ENCODE assay signal across 13 cellular contexts in the genomic region with DNA sequence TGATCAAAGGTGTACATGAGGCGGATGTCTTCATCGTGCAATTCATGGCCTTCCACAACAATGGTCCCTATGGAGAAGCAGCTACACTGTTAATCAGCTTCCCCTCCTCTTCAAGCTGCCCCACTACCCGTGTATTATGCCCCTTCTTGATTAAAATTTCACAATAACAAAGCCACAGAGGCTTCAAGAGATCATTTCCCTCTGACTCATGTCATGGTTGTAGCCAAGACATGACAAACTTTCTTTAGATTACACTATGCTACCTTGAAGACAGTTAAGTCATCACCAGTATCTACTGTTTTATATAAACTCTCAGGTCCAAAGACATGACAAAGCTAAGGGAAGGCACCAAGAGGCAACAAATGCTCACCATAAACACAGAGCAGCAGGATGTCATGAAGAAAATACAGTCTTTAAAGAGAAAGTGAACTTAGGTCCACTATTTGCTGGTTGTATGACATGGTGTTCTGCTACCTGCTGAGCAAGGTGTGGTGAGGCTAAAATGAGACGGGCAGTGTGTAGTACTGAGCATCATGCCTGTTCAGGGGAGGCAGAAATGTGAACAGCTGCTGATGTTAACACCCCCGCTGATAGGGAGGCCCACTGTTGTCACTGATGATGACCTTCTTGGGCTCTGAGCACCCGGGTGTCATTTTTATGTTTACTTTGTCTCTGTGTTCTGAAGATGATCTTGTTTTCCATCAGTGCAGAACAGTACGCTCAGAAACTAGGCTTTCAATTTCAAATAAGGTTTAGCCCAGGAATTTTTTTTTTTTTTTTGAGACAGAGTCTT. TPM values are rescaled to one million over a fixed set of nuclear protein-coding genes. Genes with fewer than 3 reads are reported as not detected.
DNase-seq lines count a peak whose midpoint lies in the region; ATAC-seq, FAIRE-seq and TF ChIP-seq lines count a peak whose summit lies in the region.
"Had no signal": no experiment of that assay in that cellular context is flagged by ENCODE, and none has a peak within 500 bp of the region (broad histone marks: within the 10 kb centered on the region; RNA-seq: fewer than 3 reads in every experiment).

No MANE protein-coding gene starts in this region.

- H3K36me3 ChIP-seq in adipocyte (ENCODE audit: control insufficient read depth, insufficient read depth, low read length, severe bottlenecking) (peaks cover 94% of the 10 kb centered on the region), aorta (ENCODE audit: control insufficient read depth in 1 of 2, insufficient read depth in 2 of 2, low read length in 1 of 2) (peaks cover 24 to 27% of the 10 kb centered on the region in 2 donors)
- peaks cover 96% of the 10 kb centered on the region for H3K36me3 ChIP-seq in effector memory CD4-positive, alpha-beta T cell (ENCODE audit: control insufficient read depth, insufficient read depth, low read length)
- peaks cover 79% of the 10 kb centered on the region for H3K36me3 ChIP-seq in CD4-positive, alpha-beta memory T cell (ENCODE audit: insufficient read depth, low read length)

- intact Hi-C loops in aorta (cut with DNase I), result loop anchor here in 1 of 2 donors (10.0 kb wide), 1 partner anchor 60 kb away; no protein-coding TSS in a partner anchor
- intact Hi-C loops in CD4-positive, alpha-beta memory T cell (cut with micrococcal nuclease), result no loop called here

- H3K9ac ChIP-seq in adipocyte (ENCODE audit: low read length), result peak overlapping the region; percentile 7

- POLR2A ChIA-PET in A549 (lab: Yijun Ruan, JAX), result no interaction called here
- POLR2A ChIA-PET in CD4-positive, alpha-beta memory T cell (lab: Charles Lee; ENCODE audit: partially characterized antibody), result no interaction called here

- no peak for TF ChIP-seq RAD21 in A549 (conservative IDR thresholded peaks at IDR 0.05 in 1 of 2, IDR thresholded peaks at IDR 0.05 in 1 of 2)

- H3K4me3 ChIP-seq in A549 (no peak overlapping the region), adipocyte (ENCODE audit: low read length) (peak overlapping the region; percentile 28), aorta (ENCODE audit: low read length in 2 of 2) (no peak overlapping the region)
- no peak overlapping the region for H3K4me3 ChIP-seq in effector memory CD4-positive, alpha-beta T cell (ENCODE audit: insufficient read depth, low read depth, low read length, poor library complexity, severe bottlenecking)
- H3K4me3 ChIP-seq in CD4-positive, alpha-beta memory T cell (ENCODE audit: low read length in 2 of 2), result no peak overlapping the region

- H3K4me1 Mint-ChIP-seq in CD4-positive, alpha-beta memory T cell, result no peaks in the 10 kb centered on the region
- H3K4me1 Mint-ChIP-seq: natural killer cell had no signal

- no peaks in the 10 kb centered on the region for H3K9me3 Mint-ChIP-seq in CD4-positive, alpha-beta memory T cell
- H3K9me3 Mint-ChIP-seq: CD8-positive, alpha-beta T cell; natural killer cell had no signal

- DNase-seq in A549 (ENCODE audit: low read depth in 1 of 2, low spot score in 1 of 2), result no peak
- peak; percentile 14 for DNase-seq in H4 (ENCODE audit: low spot score)
- DNase-seq in adipocyte (ENCODE audit: low read depth), result peak; percentile 74
- peak; percentile 87 for DNase-seq in glomerular visceral epithelial cell (ENCODE audit: extremely low spot score)
- no peak for DNase-seq in aorta
- DNase-seq in effector memory CD4-positive, alpha-beta T cell, result no peak
- DNase-seq in CD4-positive, alpha-beta memory T cell, result no peak
- DNase-seq in erythroblast (lab: John Stamatoyannopoulos, UW), result no peak
- DNase-seq: CD8-positive, alpha-beta T cell; natural killer cell; NCI-H2107; OCI-M1; small intestine had no signal

- H3K27me3 Mint-ChIP-seq in CD4-positive, alpha-beta memory T cell, result no peaks in the 10 kb centered on the region

- H3K27ac ChIP-seq in A549, result peak overlapping the region; percentile 37 to 52; a peak in 4 of 6 replicates
- H3K27ac ChIP-seq in aorta (ENCODE audit: low read depth in 1 of 2, low read length in 2 of 2), result no peak overlapping the region
- no peak overlapping the region for H3K27ac ChIP-seq in effector memory CD4-positive, alpha-beta T cell (ENCODE audit: insufficient read depth, low read length, poor library complexity, severe bottlenecking)
- no peak overlapping the region for H3K27ac ChIP-seq in CD4-positive, alpha-beta memory T cell (ENCODE audit: low read depth, low read length)

- H3K4me1 ChIP-seq in A549 (peaks cover 62% of the 10 kb centered on the region), adipocyte (ENCODE audit: control insufficient read depth, insufficient read depth, low read length) (peaks cover 52% of the 10 kb centered on the region), aorta (ENCODE audit: control insufficient read depth in 1 of 2, insufficient read depth in 2 of 2, low read length in 2 of 2) (no peaks in the 10 kb centered on the region)
- H3K4me1 ChIP-seq in effector memory CD4-positive, alpha-beta T cell (ENCODE audit: control insufficient read depth, insufficient read depth, low read length, poor library complexity, severe bottlenecking), result no peaks in the 10 kb centered on the region
- H3K4me1 ChIP-seq in CD4-positive, alpha-beta memory T cell (ENCODE audit: insufficient read depth, low read length), result no peaks in the 10 kb centered on the region

- no peak for TF ChIP-seq CTCF in A549 (IDR thresholded peaks at IDR 0.05)

- H3K27ac Mint-ChIP-seq in CD4-positive, alpha-beta memory T cell, result peak overlapping the region in 1 of 7 donors; percentile 48
- H3K27ac Mint-ChIP-seq: CD8-positive, alpha-beta T cell; natural killer cell had no signal

- TF ChIP-seq POLR2A in A549 (IDR thresholded peaks at IDR 0.05; ENCODE audit: low read length), result no peak
- TF ChIP-seq POLR2A in erythroblast (IDR thresholded peaks at IDR 0.05; ENCODE audit: low read length), result no peak

- peaks cover 83 to 93% of the 10 kb centered on the region in 2 donors for H3K36me3 Mint-ChIP-seq in CD4-positive, alpha-beta memory T cell

- H3K9me3 ChIP-seq in A549, result no peaks in the 10 kb centered on the region
- no peaks in the 10 kb centered on the region for H3K9me3 ChIP-seq in adipocyte (ENCODE audit: control insufficient read depth, low read length)
- H3K9me3 ChIP-seq in aorta (ENCODE audit: control insufficient read depth, low read length), result no peaks in the 10 kb centered on the region
- no peaks in the 10 kb centered on the region for H3K9me3 ChIP-seq in effector memory CD4-positive, alpha-beta T cell (ENCODE audit: control insufficient read depth, low read length)
- no peaks in the 10 kb centered on the region for H3K9me3 ChIP-seq in CD4-positive, alpha-beta memory T cell (ENCODE audit: control insufficient read depth in 1 of 2, low read length in 2 of 2)

- 76% methylated on average over 7 of the region's 7 CpGs for WGBS in A549 (ENCODE audit: missing lambda C conversion rate)
- WGBS in aorta, 2 donors, result 88 to 89% methylated on average over 7 of the region's 7 CpGs

- H3K27me3 ChIP-seq in adipocyte (replicated peaks; ENCODE audit: control insufficient read depth, insufficient read depth, low read length), result no peaks in the 10 kb centered on the region
- H3K27me3 ChIP-seq in aorta (ENCODE audit: control insufficient read depth in 1 of 2, insufficient read depth in 2 of 2, low read length in 1 of 2), result no peaks in the 10 kb centered on the region
- no peaks in the 10 kb centered on the region for H3K27me3 ChIP-seq in effector memory CD4-positive, alpha-beta T cell (replicated peaks; ENCODE audit: control insufficient read depth, insufficient read depth, low read length, poor library complexity, severe bottlenecking)
- no peaks in the 10 kb centered on the region for H3K27me3 ChIP-seq in CD4-positive, alpha-beta memory T cell (ENCODE audit: insufficient read depth, low read length)

- ATAC-seq in A549 (no peak), aorta (ENCODE audit: low FRiP score) (no peak)
- ATAC-seq: CD8-positive, alpha-beta T cell; natural killer cell had no signal

- CTCF ChIA-PET in A549 (lab: Yijun Ruan, JAX), result interaction anchor here (0.7 to 11.5 kb wide), 6 partner anchors 9 to 106 kb away, joined by 3 to 214 read pairs (median 4); no protein-coding TSS in a partner anchor
- CTCF ChIA-PET in CD4-positive, alpha-beta memory T cell (lab: Charles Lee; ENCODE audit: partially characterized antibody), result interaction anchor here (1.0 kb wide), 1 partner anchor 110 kb away, joined by 3 read pairs; no protein-coding TSS in a partner anchor

- no peak for FAIRE-seq in A549 (lab: Jason Lieb, UNC)
- FAIRE-seq: small intestine had no signal

- no peak for TF ChIP-seq EP300 in A549 (IDR thresholded peaks at IDR 0.05)

- peak overlapping the region; percentile 35; the same call in 2 of the 3 replicates for H3K4me2 ChIP-seq in A549

- H3K4me3 Mint-ChIP-seq in CD4-positive, alpha-beta memory T cell, result no peak overlapping the region
- H3K4me3 Mint-ChIP-seq: CD8-positive, alpha-beta T cell; natural killer cell had no signal

TF ChIP-seq in A549, 52 proteins besides CTCF, POLR2A, EP300 and RAD21:
- TF ChIP-seq HOXA7 (CRISPR knock-in tag; IDR thresholded peaks at IDR 0.05), result no peak
- TF ChIP-seq HEYL (CRISPR knock-in tag; IDR thresholded peaks at IDR 0.05), result no peak
- TF ChIP-seq FOSL2 (IDR thresholded peaks at IDR 0.05), result no peak
- TF ChIP-seq FOSL2 (CRISPR knock-in tag; IDR thresholded peaks at IDR 0.05), result no peak
- TF ChIP-seq SMC3 (IDR thresholded peaks at IDR 0.05), result no peak
- TF ChIP-seq NFE2L2 (conservative IDR thresholded peaks at IDR 0.05; ENCODE audit: low read length), result no peak
- no peak for TF ChIP-seq KDM5A (IDR thresholded peaks at IDR 0.05)
- no peak for TF ChIP-seq NR3C1 (IDR thresholded peaks at IDR 0.05)
- TF ChIP-seq, protein P1, sequence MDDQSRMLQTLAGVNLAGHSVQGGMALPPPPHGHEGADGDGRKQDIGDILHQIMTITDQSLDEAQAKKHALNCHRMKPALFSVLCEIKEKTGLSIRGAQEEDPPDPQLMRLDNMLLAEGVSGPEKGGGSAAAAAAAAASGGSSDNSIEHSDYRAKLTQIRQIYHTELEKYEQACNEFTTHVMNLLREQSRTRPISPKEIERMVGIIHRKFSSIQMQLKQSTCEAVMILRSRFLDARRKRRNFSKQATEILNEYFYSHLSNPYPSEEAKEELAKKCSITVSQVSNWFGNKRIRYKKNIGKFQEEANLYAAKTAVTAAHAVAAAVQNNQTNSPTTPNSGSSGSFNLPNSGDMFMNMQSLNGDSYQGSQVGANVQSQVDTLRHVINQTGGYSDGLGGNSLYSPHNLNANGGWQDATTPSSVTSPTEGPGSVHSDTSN (IDR thresholded peaks at IDR 0.05), result no peak
- no peak for TF ChIP-seq KDM1A (IDR thresholded peaks at IDR 0.05; ENCODE audit: low read depth)
- TF ChIP-seq CEBPB (IDR thresholded peaks at IDR 0.05), result no peak

RNA-seq across cellular contexts. Expression of a gene that starts 48.3 kb away (rescaled TPM):
- polyA plus RNA-seq in A549 (2011; rRNA removed) (244 and 328 TPM in 2 replicates), A549 (2017; fragmentation: RNase III; extraction: RNeasy Plus Mini Kit Qiagen cat#74134 plus additional on column Dnase treatment) (120 to 133 TPM (median 121 TPM) in 3 replicates), aorta (10 to 100 TPM; 16.5 to 23.3 TPM)
- 43.6 and 46.2 TPM in 2 replicates for polyA plus RNA-seq in A549 (2012; cell fraction: cytosol; rRNA removed)
- 37.9 and 80.8 TPM in 2 replicates for polyA plus RNA-seq in A549 (2012; cell fraction: nucleus; rRNA removed)
- polyA minus RNA-seq in A549 (2011; rRNA and poly(A)+ RNA removed), result 283 and 306 TPM in 2 replicates
- total RNA-seq in H4 (2014; rRNA removed; shearing (Covaris generic)), result 166 and 199 TPM in 2 replicates
- total RNA-seq in aorta, result 10 to 100 TPM; 71.7 to 82.1 TPM
- 100 to 1,000 TPM; 109 to 112 TPM for total RNA-seq in CD4-positive, alpha-beta memory T cell
- polyA plus RNA-seq in CD4-positive, alpha-beta memory T cell, result 10 to 100 TPM; 69.7 to 71.3 TPM

Comparison
In these comparisons a context has a peak if more than half of its experiments do, and no peak if none do; other contexts are left out.
1. DNase-seq: peak in H4 (single experiment), adipocyte (single experiment) and glomerular visceral epithelial cell (single experiment); none in A549 (0 of 2), aorta (0 of 2), effector memory CD4-positive, alpha-beta T cell (0 of 3), CD4-positive, alpha-beta memory T cell (0 of 5) and erythroblast (0 of 2).
2. H3K27ac ChIP-seq: peak in A549 (2 of 2); none in aorta (0 of 2), effector memory CD4-positive, alpha-beta T cell (single experiment) and CD4-positive, alpha-beta memory T cell (single experiment).